16 cellular contexts compared by ENCODE assay signal in the genomic region with DNA sequence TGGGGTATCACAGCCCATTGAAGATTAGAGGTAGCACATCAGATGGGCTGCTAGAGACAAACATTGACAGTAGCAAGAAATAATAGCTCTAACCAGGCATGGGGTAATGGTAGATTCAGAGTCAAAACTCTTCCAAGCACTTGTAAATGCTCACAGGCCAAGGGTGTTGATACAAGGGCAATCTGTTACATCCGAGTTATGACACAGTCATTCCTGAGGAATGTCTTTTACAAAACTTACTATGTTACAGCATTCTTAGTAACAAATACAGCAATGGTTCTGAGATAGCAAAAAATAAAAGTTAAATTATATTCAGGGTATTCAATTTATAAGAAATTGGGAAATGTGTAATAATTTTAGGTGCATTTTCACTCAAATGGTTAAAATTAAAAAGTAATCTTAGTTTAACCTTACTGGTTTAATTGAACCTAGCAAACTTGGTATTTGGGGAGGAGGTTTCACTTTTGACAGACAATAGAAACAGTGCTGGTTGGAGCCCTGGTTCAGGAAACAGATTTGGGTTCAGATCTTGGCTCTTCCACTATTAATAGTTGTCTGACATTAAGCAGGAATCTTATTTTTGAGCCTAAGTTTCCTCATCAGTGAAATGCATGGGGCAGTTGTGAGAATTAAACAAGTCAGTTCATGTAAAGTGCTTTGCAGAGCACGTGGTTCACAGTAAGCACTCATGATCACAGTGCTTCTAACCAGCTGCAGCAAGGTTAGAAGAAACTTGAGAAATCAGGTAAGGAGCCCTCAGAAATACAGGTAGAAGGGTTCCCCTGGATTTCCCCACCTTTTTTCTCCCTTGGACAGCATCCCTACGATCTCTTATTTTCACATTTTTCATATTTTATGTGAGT. TPM values are rescaled to one million over a fixed set of nuclear protein-coding genes. Genes with fewer than 3 reads are reported as not detected.
A peak's percentile ranks its signal among the peaks of the same experiment; 100 is the strongest.
DNase-seq lines count a peak whose midpoint lies in the region; ATAC-seq and TF ChIP-seq lines count a peak whose summit lies in the region.
"Had no signal": no experiment of that assay in that cellular context is flagged by ENCODE, and none has a peak within 500 bp of the region (broad histone marks: within the 10 kb centered on the region; RNA-seq: fewer than 3 reads in every experiment).

No MANE protein-coding gene starts in this region.

- H3K27me3 ChIP-seq in GM23338 (ENCODE audit: insufficient read depth) = no peaks in the 10 kb centered on the region
- no peaks in the 10 kb centered on the region for H3K27me3 ChIP-seq in RWPE2 (ENCODE audit: insufficient read depth, poor library complexity, severe bottlenecking)

- no peaks in the 10 kb centered on the region for H3K9me3 ChIP-seq in RWPE2 (ENCODE audit: severe bottlenecking)
- H3K9me3 ChIP-seq: thoracic aorta had no signal

- H3K27ac Mint-ChIP-seq in GM23338 = no peak overlapping the region
- H3K27ac Mint-ChIP-seq: activated CD4-positive, alpha-beta T cell treated with anti-CD3 and anti-CD28 coated beads, Interleukin-2, amount 10 ng/mL, durations not matched to agents 7 days and 5 days; activated naive CD4-positive, alpha-beta T cell treated with anti-CD3 and anti-CD28 coated beads, Interleukin-2, amount 50 U/mL, for 24 hours had no signal

- TF ChIP-seq CTCF in GM23338 (conservative IDR thresholded peaks at IDR 0.05; ENCODE audit: low read depth in 2 of 2) (no peak), RWPE2 (IDR thresholded peaks at IDR 0.05; ENCODE audit: poor library complexity, severe bottlenecking) (no peak), retinal pigment epithelial cell (conservative IDR thresholded peaks at IDR 0.05; ENCODE audit: low read depth, low read length) (no peak)

- no peak overlapping the region for H2AFZ ChIP-seq in GM23338

- H3K4me1 ChIP-seq in GM23338 (ENCODE audit: insufficient read depth) (no peaks in the 10 kb centered on the region; the same call in 1 of the 2 replicates), RWPE2 (ENCODE audit: insufficient read depth, poor library complexity, severe bottlenecking) (peaks cover 32% of the 10 kb centered on the region)

- peaks cover 10% of the 10 kb centered on the region for H3K4me1 Mint-ChIP-seq in GM23338

- H3K9me2 ChIP-seq in GM23338 (ENCODE audit: insufficient read depth) = no peaks in the 10 kb centered on the region

- DNase-seq in GM23338 (ENCODE audit: low spot score) = no peak
- no peak for DNase-seq in RWPE2 (ENCODE audit: low spot score)
- peak; percentile 92 for DNase-seq in fibroblast of peridontal ligament (ENCODE audit: extremely low read depth)
- DNase-seq in retinal pigment epithelial cell (ENCODE audit: low read depth) = peak; percentile 45
- no peak for DNase-seq in putamen (ENCODE audit: low spot score)
- no peak for DNase-seq in NCI-H69 (lab: John Stamatoyannopoulos, UW)
- no peak for DNase-seq in NCI-H510A (lab: John Stamatoyannopoulos, UW)
- DNase-seq: activated CD4-positive, alpha-beta T cell treated with anti-CD3 and anti-CD28 coated beads, Interleukin-2, amount 10 ng/mL, durations not matched to agents 7 days and 5 days; DND-41; effector CD4-positive, alpha-beta T cell; kidney; NCI-H345; occipital lobe had no signal

- no peaks in the 10 kb centered on the region; the same call in none of the 2 replicates for H4K20me1 ChIP-seq in GM23338 (replicated peaks; ENCODE audit: insufficient read depth)

- no peak overlapping the region for H3K4me2 ChIP-seq in GM23338

- H3K4me3 Mint-ChIP-seq in GM23338 = no peak overlapping the region
- H3K4me3 Mint-ChIP-seq: activated CD4-positive, alpha-beta T cell treated with anti-CD3 and anti-CD28 coated beads, Interleukin-2, amount 10 ng/mL, durations not matched to agents 7 days and 5 days; activated naive CD4-positive, alpha-beta T cell treated with anti-CD3 and anti-CD28 coated beads, Interleukin-2, amount 50 U/mL, for 24 hours had no signal

- H3K79me2 ChIP-seq in GM23338 (replicated peaks; ENCODE audit: insufficient read depth) = peaks cover 11% of the 10 kb centered on the region

- peaks cover 11% of the 10 kb centered on the region for H3K27me3 Mint-ChIP-seq in GM23338 (ENCODE audit: insufficient read depth, low read depth, poor library complexity)
- H3K27me3 Mint-ChIP-seq: activated CD4-positive, alpha-beta T cell treated with anti-CD3 and anti-CD28 coated beads, Interleukin-2, amount 10 ng/mL, durations not matched to agents 7 days and 5 days; activated naive CD4-positive, alpha-beta T cell treated with anti-CD3 and anti-CD28 coated beads, Interleukin-2, amount 50 U/mL, for 24 hours had no signal

- no peaks in the 10 kb centered on the region for H3K9me3 Mint-ChIP-seq in GM23338
- H3K9me3 Mint-ChIP-seq: activated CD4-positive, alpha-beta T cell treated with anti-CD3 and anti-CD28 coated beads, Interleukin-2, amount 10 ng/mL, durations not matched to agents 7 days and 5 days; activated naive CD4-positive, alpha-beta T cell treated with anti-CD3 and anti-CD28 coated beads, Interleukin-2, amount 50 U/mL, for 24 hours had no signal

- no peaks in the 10 kb centered on the region for H3K36me3 Mint-ChIP-seq in GM23338 (ENCODE audit: low read depth)

- H3K27ac ChIP-seq in GM23338 (ENCODE audit: low read depth) (0 out of 2 replicates have a peak overlapping the region, but pooled peaks have one; percentile 59), RWPE2 (ENCODE audit: poor library complexity, severe bottlenecking) (peak overlapping the region; percentile 87)
- H3K27ac ChIP-seq: thoracic aorta had no signal

- ATAC-seq in GM23338 (no peak), RWPE2 (ENCODE audit: low read depth) (peak; percentile 57), HG03469 (IDR thresholded peaks at IDR 0.05; ENCODE audit: unreplicated experiment) (no peak)

- H3F3A ChIP-seq in GM23338 (replicated peaks; ENCODE audit: low read depth) = peaks cover 3% of the 10 kb centered on the region; the same call in 1 of the 2 replicates

- H3K36me3 ChIP-seq in GM23338 (ENCODE audit: insufficient read depth) = no peaks in the 10 kb centered on the region
- H3K36me3 ChIP-seq in RWPE2 (ENCODE audit: low read depth) = peaks cover 9% of the 10 kb centered on the region
- H3K36me3 ChIP-seq: thoracic aorta had no signal

- H3K4me3 ChIP-seq in GM23338 = no peak overlapping the region
- H3K4me3 ChIP-seq in RWPE2 (ENCODE audit: severe bottlenecking) = no peak overlapping the region
- no peak overlapping the region for H3K4me3 ChIP-seq in retinal pigment epithelial cell (ENCODE audit: low read length)
- H3K4me3 ChIP-seq: thoracic aorta had no signal

TF ChIP-seq in GM23338, 12 proteins besides CTCF, POLR2A, EP300 and RAD21 (continues in another document):
- TF ChIP-seq, protein P1, sequence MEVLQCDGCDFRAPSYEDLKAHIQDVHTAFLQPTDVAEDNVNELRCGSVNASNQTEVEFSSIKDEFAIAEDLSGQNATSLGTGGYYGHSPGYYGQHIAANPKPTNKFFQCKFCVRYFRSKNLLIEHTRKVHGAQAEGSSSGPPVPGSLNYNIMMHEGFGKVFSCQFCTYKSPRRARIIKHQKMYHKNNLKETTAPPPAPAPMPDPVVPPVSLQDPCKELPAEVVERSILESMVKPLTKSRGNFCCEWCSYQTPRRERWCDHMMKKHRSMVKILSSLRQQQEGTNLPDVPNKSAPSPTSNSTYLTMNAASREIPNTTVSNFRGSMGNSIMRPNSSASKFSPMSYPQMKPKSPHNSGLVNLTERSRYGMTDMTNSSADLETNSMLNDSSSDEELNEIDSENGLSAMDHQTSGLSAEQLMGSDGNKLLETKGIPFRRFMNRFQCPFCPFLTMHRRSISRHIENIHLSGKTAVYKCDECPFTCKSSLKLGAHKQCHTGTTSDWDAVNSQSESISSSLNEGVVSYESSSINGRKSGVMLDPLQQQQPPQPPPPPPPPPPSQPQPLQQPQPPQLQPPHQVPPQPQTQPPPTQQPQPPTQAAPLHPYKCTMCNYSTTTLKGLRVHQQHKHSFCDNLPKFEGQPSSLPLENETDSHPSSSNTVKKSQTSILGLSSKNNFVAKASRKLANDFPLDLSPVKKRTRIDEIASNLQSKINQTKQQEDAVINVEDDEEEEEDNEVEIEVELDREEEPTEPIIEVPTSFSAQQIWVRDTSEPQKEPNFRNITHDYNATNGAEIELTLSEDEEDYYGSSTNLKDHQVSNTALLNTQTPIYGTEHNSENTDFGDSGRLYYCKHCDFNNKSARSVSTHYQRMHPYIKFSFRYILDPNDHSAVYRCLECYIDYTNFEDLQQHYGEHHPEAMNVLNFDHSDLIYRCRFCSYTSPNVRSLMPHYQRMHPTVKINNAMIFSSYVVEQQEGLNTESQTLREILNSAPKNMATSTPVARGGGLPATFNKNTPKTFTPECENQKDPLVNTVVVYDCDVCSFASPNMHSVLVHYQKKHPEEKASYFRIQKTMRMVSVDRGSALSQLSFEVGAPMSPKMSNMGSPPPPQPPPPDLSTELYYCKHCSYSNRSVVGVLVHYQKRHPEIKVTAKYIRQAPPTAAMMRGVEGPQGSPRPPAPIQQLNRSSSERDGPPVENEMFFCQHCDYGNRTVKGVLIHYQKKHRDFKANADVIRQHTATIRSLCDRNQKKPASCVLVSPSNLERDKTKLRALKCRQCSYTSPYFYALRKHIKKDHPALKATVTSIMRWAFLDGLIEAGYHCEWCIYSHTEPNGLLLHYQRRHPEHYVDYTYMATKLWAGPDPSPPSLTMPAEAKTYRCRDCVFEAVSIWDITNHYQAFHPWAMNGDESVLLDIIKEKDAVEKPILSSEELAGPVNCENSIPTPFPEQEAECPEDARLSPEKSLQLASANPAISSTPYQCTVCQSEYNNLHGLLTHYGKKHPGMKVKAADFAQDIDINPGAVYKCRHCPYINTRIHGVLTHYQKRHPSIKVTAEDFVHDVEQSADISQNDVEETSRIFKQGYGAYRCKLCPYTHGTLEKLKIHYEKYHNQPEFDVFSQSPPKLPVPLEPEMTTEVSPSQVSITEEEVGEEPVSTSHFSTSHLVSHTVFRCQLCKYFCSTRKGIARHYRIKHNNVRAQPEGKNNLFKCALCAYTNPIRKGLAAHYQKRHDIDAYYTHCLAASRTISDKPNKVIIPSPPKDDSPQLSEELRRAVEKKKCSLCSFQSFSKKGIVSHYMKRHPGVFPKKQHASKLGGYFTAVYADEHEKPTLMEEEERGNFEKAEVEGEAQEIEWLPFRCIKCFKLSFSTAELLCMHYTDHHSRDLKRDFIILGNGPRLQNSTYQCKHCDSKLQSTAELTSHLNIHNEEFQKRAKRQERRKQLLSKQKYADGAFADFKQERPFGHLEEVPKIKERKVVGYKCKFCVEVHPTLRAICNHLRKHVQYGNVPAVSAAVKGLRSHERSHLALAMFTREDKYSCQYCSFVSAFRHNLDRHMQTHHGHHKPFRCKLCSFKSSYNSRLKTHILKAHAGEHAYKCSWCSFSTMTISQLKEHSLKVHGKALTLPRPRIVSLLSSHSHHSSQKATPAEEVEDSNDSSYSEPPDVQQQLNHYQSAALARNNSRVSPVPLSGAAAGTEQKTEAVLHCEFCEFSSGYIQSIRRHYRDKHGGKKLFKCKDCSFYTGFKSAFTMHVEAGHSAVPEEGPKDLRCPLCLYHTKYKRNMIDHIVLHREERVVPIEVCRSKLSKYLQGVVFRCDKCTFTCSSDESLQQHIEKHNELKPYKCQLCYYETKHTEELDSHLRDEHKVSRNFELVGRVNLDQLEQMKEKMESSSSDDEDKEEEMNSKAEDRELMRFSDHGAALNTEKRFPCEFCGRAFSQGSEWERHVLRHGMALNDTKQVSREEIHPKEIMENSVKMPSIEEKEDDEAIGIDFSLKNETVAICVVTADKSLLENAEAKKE (CRISPR knock-in tag; IDR thresholded peaks at IDR 0.05) = no peak
- TF ChIP-seq CREB1 (CRISPR knock-in tag; IDR thresholded peaks at IDR 0.05; ENCODE audit: low read depth) = no peak

RNA-seq across cellular contexts. Expression of gene ST3GAL3, which starts 4.4 kb away (rescaled TPM):
- 7.0 and 21.3 TPM in 2 replicates for total RNA-seq in GM23338 (2014; rRNA removed; shearing (Covaris generic))
- polyA plus RNA-seq in GM23338 (2016; fragmentation: Nextera tagmentation; extraction: Ambion mirVana) = 3.4 and 4.5 TPM in 2 replicates

Comparison
In these comparisons a context has a peak if more than half of its experiments do, and no peak if none do; other contexts are left out.
1. DNase-seq: peak in fibroblast of peridontal ligament (single experiment) and retinal pigment epithelial cell (single experiment); none in GM23338 (single experiment), RWPE2 (single experiment), putamen (single experiment), NCI-H69 (single experiment) and NCI-H510A (single experiment).